Comparison of ENCODE assay signal across 1 cellular context in the genomic region with DNA sequence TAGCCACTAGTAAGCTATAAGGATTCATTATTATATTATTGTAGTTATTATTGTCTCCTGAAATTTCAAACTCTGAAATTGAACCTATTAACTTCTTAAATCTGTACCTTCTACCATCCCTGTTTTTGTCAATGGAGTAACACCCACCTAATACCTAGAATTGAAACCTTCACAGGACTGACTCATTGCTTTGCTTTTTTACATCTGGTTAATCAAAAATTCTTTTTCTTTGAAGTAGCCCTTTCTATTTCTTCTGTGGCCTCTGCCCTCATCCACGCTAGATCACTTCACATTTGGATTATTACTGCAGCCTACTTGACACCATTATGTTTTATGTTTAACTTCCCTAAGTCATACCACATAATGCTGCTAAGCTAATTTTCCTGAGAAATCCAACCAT.
TF ChIP-seq lines count a peak whose summit lies in the region.

No MANE protein-coding gene starts in this region.

TF ChIP-seq in GM12878, 131 proteins besides CTCF, POLR2A, EP300 and RAD21:
- TF ChIP-seq TBL1XR1 (IDR thresholded peaks at IDR 0.05; ENCODE audit: low read depth, low read length) (no peak), NR2F1 (conservative IDR thresholded peaks at IDR 0.05) (peak; percentile 44; the same call in 1 of the 2 replicates), RBBP5 (conservative IDR thresholded peaks at IDR 0.05) (no peak), MTA2 (IDR thresholded peaks at IDR 0.05; ENCODE audit: low read depth) (peak; percentile 23; the same call in 1 of the 2 replicates), DPF2 (IDR thresholded peaks at IDR 0.05) (no peak), RUNX3 (IDR thresholded peaks at IDR 0.05; ENCODE audit: low read length) (peak; percentile 40; the same call in 1 of the 2 replicates), TCF7 (IDR thresholded peaks at IDR 0.05; ENCODE audit: borderline replicate concordance) (peak; percentile 49; the same call in 1 of the 2 replicates), JUNB (IDR thresholded peaks at IDR 0.05) (peak; percentile 22), ZNF24 (IDR thresholded peaks at IDR 0.05) (no peak), NFIC (IDR thresholded peaks at IDR 0.05; ENCODE audit: low read depth, low read length) (peak; percentile 30; the same call in 1 of the 2 replicates)
